Comparison of ENCODE assay signal across 8 cellular contexts in genomic region chr15:43133429-43134156, GRCh38. TPM values are rescaled to one million over a fixed set of nuclear protein-coding genes. Genes with fewer than 3 reads are reported as not detected.
A peak's percentile ranks its signal among the peaks of the same experiment; 100 is the strongest.
DNase-seq lines count a peak whose midpoint lies in the region; ATAC-seq and FAIRE-seq lines count a peak whose summit lies in the region.

Gene TMEM62, plus strand, starts transcription at chr15:43133586. Its CDS starts 217 bp downstream, at chr15:43133803.

- H3K27me3 Mint-ChIP-seq in central memory CD8-positive, alpha-beta T cell, result peaks cover 17% of the 10 kb centered on the region

- ATAC-seq in GM18508 (IDR thresholded peaks at IDR 0.05; ENCODE audit: insufficient read depth, unreplicated experiment), result peak; percentile 73
- ATAC-seq in HG02970 (IDR thresholded peaks at IDR 0.05; ENCODE audit: low FRiP score, unreplicated experiment), result peak; percentile 90
- ATAC-seq in central memory CD8-positive, alpha-beta T cell (replicated peaks; ENCODE audit: extremely low read depth, poor library complexity, severe bottlenecking), result peak; percentile 73

- peaks cover 17% of the 10 kb centered on the region for H3K4me1 Mint-ChIP-seq in central memory CD8-positive, alpha-beta T cell

- peak within 1 kb of the TSS; percentile 89 for H3K4me3 Mint-ChIP-seq in central memory CD8-positive, alpha-beta T cell

- DNase-seq in A172 (ENCODE audit: low spot score) (peak; percentile 65), NCI-H2196 treated with DMSO at 0.1 percent for 48 hours (lab: John Stamatoyannopoulos, UW; ENCODE audit: unreplicated experiment) (peak; percentile 31)
- peak; percentile 38 to 49 (median 44) for DNase-seq in activated CD4-positive, CD25-positive, alpha-beta regulatory T cell (lab: John Stamatoyannopoulos, UW)
- peak; percentile 40 for DNase-seq in central memory CD8-positive, alpha-beta T cell (ENCODE audit: low spot score in 2 of 2)
- DNase-seq in stimulated activated CD4-positive, alpha-beta T cell treated with anti-CD3 and anti-CD28 coated beads, Interleukin-12 subunit alpha, Interleukin-12 subunit beta, amount 100 ng/mL, for 24 hours (ENCODE audit: low read depth in 2 of 2), result peak; percentile 22 to 53

- peak within 1 kb of the TSS; percentile 95 for H3K27ac Mint-ChIP-seq in central memory CD8-positive, alpha-beta T cell (ENCODE audit: low read depth)

- peaks cover 25% of the 10 kb centered on the region for H3K36me3 Mint-ChIP-seq in central memory CD8-positive, alpha-beta T cell (ENCODE audit: insufficient read depth)

- peak; percentile 21 for FAIRE-seq in islet of Langerhans (lab: Jason Lieb, UNC)

- H3K9me3 Mint-ChIP-seq in central memory CD8-positive, alpha-beta T cell, result no peaks in the 10 kb centered on the region

RNA-seq across cellular contexts. Expression of gene TMEM62, which starts in this region (rescaled TPM):
- 23.4 and 39.2 TPM in 2 replicates for total RNA-seq in A172 (2014; rRNA removed; shearing (Covaris generic))

Comparison
In these comparisons a context has a peak if more than half of its experiments do, and no peak if none do; other contexts are left out.
1. Peak in every context shown above with its lines: DNase-seq and ATAC-seq.